Comparison of ENCODE assay signal across 8 cellular contexts in the genomic region with DNA sequence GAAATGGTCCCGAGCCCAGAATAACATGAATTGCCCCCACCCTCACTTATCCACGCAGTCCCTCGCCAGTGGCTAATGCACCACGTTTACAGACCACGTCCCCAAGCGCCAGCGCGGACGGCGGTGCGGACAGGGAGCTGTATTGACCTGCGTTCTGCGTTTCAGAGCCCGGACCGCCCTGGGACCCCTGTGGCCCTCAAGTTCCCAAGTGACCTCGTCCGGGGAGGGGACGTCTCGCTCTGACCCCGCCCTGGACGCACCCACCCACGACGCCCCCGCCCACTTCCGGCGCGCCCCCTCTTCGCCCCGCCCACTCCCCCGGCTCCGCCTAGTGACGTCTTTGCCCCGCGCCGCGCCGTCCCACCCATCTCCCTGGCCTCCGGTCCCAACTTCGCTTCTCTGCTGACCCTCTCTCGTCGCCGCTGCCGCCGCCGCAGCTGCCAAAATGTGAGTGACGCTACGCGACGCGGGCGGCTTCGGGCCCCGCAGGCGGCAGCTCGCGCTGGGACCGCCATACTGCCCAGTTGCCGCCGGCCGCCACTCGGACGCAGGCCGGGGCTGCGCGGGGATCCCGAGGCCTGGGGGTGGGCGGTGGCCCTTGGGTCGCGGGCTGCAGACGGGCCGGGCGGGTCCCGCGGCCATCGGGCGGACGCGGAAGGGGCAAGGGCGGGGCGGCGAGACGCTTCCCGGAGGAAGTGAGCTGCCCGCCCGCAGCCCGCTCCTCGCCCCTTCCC. TPM values are rescaled to one million over a fixed set of nuclear protein-coding genes. Genes with fewer than 3 reads are reported as not detected.
DNase-seq lines count a peak whose midpoint lies in the region; ATAC-seq and TF ChIP-seq lines count a peak whose summit lies in the region.

A gene with protein sequence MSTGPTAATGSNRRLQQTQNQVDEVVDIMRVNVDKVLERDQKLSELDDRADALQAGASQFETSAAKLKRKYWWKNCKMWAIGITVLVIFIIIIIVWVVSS (plus strand): TSS at position 358 of the 734 bp plus-strand sequence. CDS start 88 bp downstream, at position 446.

- H3K9ac ChIP-seq in KMS-11 (peak within 1 kb of the TSS; percentile 65), SK-N-SH (peak within 1 kb of the TSS; percentile 85)

- peaks cover 23% of the 10 kb centered on the region for H3K36me3 Mint-ChIP-seq in activated naive CD4-positive, alpha-beta T cell treated with anti-CD3 and anti-CD28 coated beads, Interleukin-2, amount 10 ng/mL, durations not matched to agents 7 days and 5 days

- no peak for TF ChIP-seq RAD21 in SK-N-SH (IDR thresholded peaks at IDR 0.05; ENCODE audit: low read length)

- H4K20me1 ChIP-seq in KMS-11 (ENCODE audit: insufficient read depth): no peaks in the 10 kb centered on the region
- H4K20me1 ChIP-seq in SK-N-SH (ENCODE audit: insufficient read depth): peaks cover 27% of the 10 kb centered on the region

- ATAC-seq in GM21528 (IDR thresholded peaks at IDR 0.05; ENCODE audit: low FRiP score, unreplicated experiment): peak; percentile 77
- peak; percentile 99 for ATAC-seq in omental fat pad (ENCODE audit: low FRiP score)

- peak within 1 kb of the TSS; percentile 87 for H3K4me2 ChIP-seq in KMS-11
- H3K4me2 ChIP-seq in SK-N-SH: peak within 1 kb of the TSS; percentile 87

- H3K4me3 ChIP-seq in KMS-11 (IDR thresholded peaks at IDR 0.05; ENCODE audit: insufficient read depth, low read depth, low read length) (peak within 1 kb of the TSS; percentile 94), SK-N-SH (ENCODE audit: low read depth in 2 of 2, low read length in 1 of 2) (peak within 1 kb of the TSS; percentile 67 to 98)

- peak within 1 kb of the TSS; percentile 80 for H3K4me3 Mint-ChIP-seq in activated naive CD4-positive, alpha-beta T cell treated with anti-CD3 and anti-CD28 coated beads, Interleukin-2, amount 10 ng/mL, durations not matched to agents 7 days and 5 days

- H3K36me3 ChIP-seq in KMS-11 (ENCODE audit: insufficient read depth) (no peaks in the 10 kb centered on the region), SK-N-SH (replicated peaks in 1 of 2; ENCODE audit: control insufficient read depth in 1 of 2, insufficient read depth in 2 of 2, low read length in 1 of 2) (peaks cover 22 to 23% of the 10 kb centered on the region in 2 experiments)

- H3K79me2 ChIP-seq in KMS-11 (ENCODE audit: insufficient read depth, low read depth): peaks cover 21% of the 10 kb centered on the region
- peaks cover 48% of the 10 kb centered on the region for H3K79me2 ChIP-seq in SK-N-SH (ENCODE audit: insufficient read depth)

- no peaks in the 10 kb centered on the region for H3K9me3 Mint-ChIP-seq in activated naive CD4-positive, alpha-beta T cell treated with anti-CD3 and anti-CD28 coated beads, Interleukin-2, amount 10 ng/mL, durations not matched to agents 7 days and 5 days

- TF ChIP-seq CTCF in KMS-11 (conservative IDR thresholded peaks at IDR 0.05; ENCODE audit: low read depth, low read length): no peak
- TF ChIP-seq CTCF in SK-N-SH (IDR thresholded peaks at IDR 0.05): no peak
- TF ChIP-seq CTCF in omental fat pad (IDR thresholded peaks at IDR 0.05): no peak

- H3K27ac ChIP-seq in KMS-11 (peak within 1 kb of the TSS; percentile 44), SK-N-SH (ENCODE audit: low read depth in 2 of 2, low read length in 1 of 2) (peak within 1 kb of the TSS; percentile 71 to 78; a peak in 3 of 4 replicates), temporal lobe (ENCODE audit: low read depth, low read length) (peak within 1 kb of the TSS; percentile 90)

- H3K9me3 ChIP-seq in SK-N-SH: no peaks in the 10 kb centered on the region

- peak within 1 kb of the TSS; percentile 83 for H3K27ac Mint-ChIP-seq in activated naive CD4-positive, alpha-beta T cell treated with anti-CD3 and anti-CD28 coated beads, Interleukin-2, amount 10 ng/mL, durations not matched to agents 7 days and 5 days

- H3K27me3 ChIP-seq in KMS-11 (ENCODE audit: insufficient read depth, low read depth) (no peaks in the 10 kb centered on the region), SK-N-SH (ENCODE audit: insufficient read depth) (no peaks in the 10 kb centered on the region)

- TF ChIP-seq EP300 in SK-N-SH (IDR thresholded peaks at IDR 0.05; ENCODE audit: borderline replicate concordance in 1 of 2, low read depth in 1 of 2, low read length in 1 of 2): no peak

- H3K27me3 Mint-ChIP-seq in activated naive CD4-positive, alpha-beta T cell treated with anti-CD3 and anti-CD28 coated beads, Interleukin-2, amount 10 ng/mL, durations not matched to agents 7 days and 5 days: peaks cover 33% of the 10 kb centered on the region

- H3F3A ChIP-seq in SK-N-SH (replicated peaks; ENCODE audit: insufficient read depth): peaks cover 5% of the 10 kb centered on the region

- H3K9me2 ChIP-seq in SK-N-SH: no peaks in the 10 kb centered on the region

- peaks cover 29% of the 10 kb centered on the region for H3K4me1 Mint-ChIP-seq in activated naive CD4-positive, alpha-beta T cell treated with anti-CD3 and anti-CD28 coated beads, Interleukin-2, amount 10 ng/mL, durations not matched to agents 7 days and 5 days

- CTCF ChIA-PET in SK-N-SH (lab: Yijun Ruan, JAX): interaction anchor here (1.6 to 14.6 kb wide), 3 partner anchors 18 to 104 kb away, joined by 3 to 139 read pairs (median 112); no protein-coding TSS in a partner anchor
- CTCF ChIA-PET in activated naive CD4-positive, alpha-beta T cell treated with anti-CD3 and anti-CD28 coated beads, Interleukin-2, amount 10 ng/mL, durations not matched to agents 7 days and 5 days (lab: Charles Lee): interaction anchor here (1.7 kb wide), 1 partner anchor 18 kb away, joined by 9 read pairs; no protein-coding TSS in a partner anchor

- H2AFZ ChIP-seq in KMS-11 (ENCODE audit: low read depth) (peak within 1 kb of the TSS; percentile 93), SK-N-SH (ENCODE audit: low read depth) (peak within 1 kb of the TSS; percentile 97)

- H3K4me1 ChIP-seq in KMS-11 (ENCODE audit: low read depth, poor library complexity, severe bottlenecking) (peaks cover 26% of the 10 kb centered on the region), SK-N-SH (ENCODE audit: control insufficient read depth in 1 of 2, insufficient read depth in 2 of 2, low read depth in 1 of 2, low read length in 1 of 2) (peaks cover 5 to 19% of the 10 kb centered on the region in 2 experiments; a peak in 3 of 4 replicates)

- POLR2A ChIA-PET in SK-N-SH (lab: Yijun Ruan, JAX): interaction anchor here (0.6 to 1.4 kb wide), 4 partner anchors 53 to 103 kb away, joined by 3 to 7 read pairs (median 4); no protein-coding TSS in a partner anchor

- 0% methylated on average over 16 of the region's 87 CpGs for WGBS in SK-N-SH (ENCODE audit: low lambda C conversion rate)

- peak; percentile 33 for DNase-seq in DMS153 (lab: John Stamatoyannopoulos, UW)
- peak; percentile 99 for DNase-seq in SK-N-SH
- DNase-seq in activated naive CD4-positive, alpha-beta T cell treated with anti-CD3 and anti-CD28 coated beads, Interleukin-2, amount 10 ng/mL, durations not matched to agents 7 days and 5 days: peak; percentile 89
- DNase-seq in globus pallidus (ENCODE audit: low spot score): peak; percentile 83
- peak; percentile 79 for DNase-seq in omental fat pad (ENCODE audit: low spot score)

TF ChIP-seq in SK-N-SH, 30 proteins besides CTCF, POLR2A, EP300 and RAD21:
- TF ChIP-seq SIN3A (IDR thresholded peaks at IDR 0.05; ENCODE audit: borderline replicate concordance, low read depth, low read length): peak; percentile 59; the same call in 1 of the 2 replicates
- peak; percentile 38; the same call in 1 of the 2 replicates for TF ChIP-seq MXI1 (IDR thresholded peaks at IDR 0.05; ENCODE audit: low read depth, low read length)
- TF ChIP-seq, protein P1, sequence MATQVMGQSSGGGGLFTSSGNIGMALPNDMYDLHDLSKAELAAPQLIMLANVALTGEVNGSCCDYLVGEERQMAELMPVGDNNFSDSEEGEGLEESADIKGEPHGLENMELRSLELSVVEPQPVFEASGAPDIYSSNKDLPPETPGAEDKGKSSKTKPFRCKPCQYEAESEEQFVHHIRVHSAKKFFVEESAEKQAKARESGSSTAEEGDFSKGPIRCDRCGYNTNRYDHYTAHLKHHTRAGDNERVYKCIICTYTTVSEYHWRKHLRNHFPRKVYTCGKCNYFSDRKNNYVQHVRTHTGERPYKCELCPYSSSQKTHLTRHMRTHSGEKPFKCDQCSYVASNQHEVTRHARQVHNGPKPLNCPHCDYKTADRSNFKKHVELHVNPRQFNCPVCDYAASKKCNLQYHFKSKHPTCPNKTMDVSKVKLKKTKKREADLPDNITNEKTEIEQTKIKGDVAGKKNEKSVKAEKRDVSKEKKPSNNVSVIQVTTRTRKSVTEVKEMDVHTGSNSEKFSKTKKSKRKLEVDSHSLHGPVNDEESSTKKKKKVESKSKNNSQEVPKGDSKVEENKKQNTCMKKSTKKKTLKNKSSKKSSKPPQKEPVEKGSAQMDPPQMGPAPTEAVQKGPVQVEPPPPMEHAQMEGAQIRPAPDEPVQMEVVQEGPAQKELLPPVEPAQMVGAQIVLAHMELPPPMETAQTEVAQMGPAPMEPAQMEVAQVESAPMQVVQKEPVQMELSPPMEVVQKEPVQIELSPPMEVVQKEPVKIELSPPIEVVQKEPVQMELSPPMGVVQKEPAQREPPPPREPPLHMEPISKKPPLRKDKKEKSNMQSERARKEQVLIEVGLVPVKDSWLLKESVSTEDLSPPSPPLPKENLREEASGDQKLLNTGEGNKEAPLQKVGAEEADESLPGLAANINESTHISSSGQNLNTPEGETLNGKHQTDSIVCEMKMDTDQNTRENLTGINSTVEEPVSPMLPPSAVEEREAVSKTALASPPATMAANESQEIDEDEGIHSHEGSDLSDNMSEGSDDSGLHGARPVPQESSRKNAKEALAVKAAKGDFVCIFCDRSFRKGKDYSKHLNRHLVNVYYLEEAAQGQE (IDR thresholded peaks at IDR 0.05; ENCODE audit: low read depth, low read length): no peak
- peak; percentile 53; the same call in 1 of the 2 replicates for TF ChIP-seq TAF1 (IDR thresholded peaks at IDR 0.05; ENCODE audit: borderline replicate concordance, low read depth, low read length)
- TF ChIP-seq RXRA (IDR thresholded peaks at IDR 0.05; ENCODE audit: borderline replicate concordance, low read depth): no peak
- peak; percentile 63; the same call in 1 of the 2 replicates for TF ChIP-seq GABPA (IDR thresholded peaks at IDR 0.05; ENCODE audit: low read depth)
- peak; percentile 46 for TF ChIP-seq POLR2AphosphoS5 (IDR thresholded peaks at IDR 0.05; ENCODE audit: low read depth, low read length)
- no peak for TF ChIP-seq MEF2A (IDR thresholded peaks at IDR 0.05; ENCODE audit: borderline replicate concordance, low read depth)
- TF ChIP-seq, protein P2, sequence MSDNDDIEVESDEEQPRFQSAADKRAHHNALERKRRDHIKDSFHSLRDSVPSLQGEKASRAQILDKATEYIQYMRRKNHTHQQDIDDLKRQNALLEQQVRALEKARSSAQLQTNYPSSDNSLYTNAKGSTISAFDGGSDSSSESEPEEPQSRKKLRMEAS (IDR thresholded peaks at IDR 0.05; ENCODE audit: low read depth): 0 out of 2 replicates have a peak, but pooled peaks have one; percentile 8
TF ChIP-seq in SK-N-SH: peak in this region for 6.

RNA-seq across cellular contexts. Expression of the gene that starts here (rescaled TPM):
- polyA plus RNA-seq in SK-N-SH (2012; rRNA removed): 96.4 and 114 TPM in 2 replicates
- polyA plus RNA-seq in SK-N-SH (2012; cell fraction: cytosol; rRNA removed): 141 and 168 TPM in 2 replicates
- 41.4 and 66.9 TPM in 2 replicates for polyA plus RNA-seq in SK-N-SH (2012; cell fraction: nucleus; rRNA removed)
- total RNA-seq in omental fat pad (100 to 1,000 TPM; 107 to 125 (median 115) TPM), temporal lobe (24.8 TPM)

Comparison
In these comparisons a context has a peak if more than half of its experiments do, and no peak if none do; other contexts are left out.
1. Peak in every context shown above with its lines: DNase-seq, ATAC-seq, H3K4me3 ChIP-seq and H3K27ac ChIP-seq.
2. DNase-seq: peak in every context shown above with its lines; median percentile 99 in SK-N-SH; 89 in activated naive CD4-positive, alpha-beta T cell treated with anti-CD3 and anti-CD28 coated beads, Interleukin-2, amount 10 ng/mL, durations not matched to agents 7 days and 5 days; 83 in globus pallidus; 79 in omental fat pad; 33 in DMS153.